28 cellular contexts compared by ENCODE assay signal in the genomic region with DNA sequence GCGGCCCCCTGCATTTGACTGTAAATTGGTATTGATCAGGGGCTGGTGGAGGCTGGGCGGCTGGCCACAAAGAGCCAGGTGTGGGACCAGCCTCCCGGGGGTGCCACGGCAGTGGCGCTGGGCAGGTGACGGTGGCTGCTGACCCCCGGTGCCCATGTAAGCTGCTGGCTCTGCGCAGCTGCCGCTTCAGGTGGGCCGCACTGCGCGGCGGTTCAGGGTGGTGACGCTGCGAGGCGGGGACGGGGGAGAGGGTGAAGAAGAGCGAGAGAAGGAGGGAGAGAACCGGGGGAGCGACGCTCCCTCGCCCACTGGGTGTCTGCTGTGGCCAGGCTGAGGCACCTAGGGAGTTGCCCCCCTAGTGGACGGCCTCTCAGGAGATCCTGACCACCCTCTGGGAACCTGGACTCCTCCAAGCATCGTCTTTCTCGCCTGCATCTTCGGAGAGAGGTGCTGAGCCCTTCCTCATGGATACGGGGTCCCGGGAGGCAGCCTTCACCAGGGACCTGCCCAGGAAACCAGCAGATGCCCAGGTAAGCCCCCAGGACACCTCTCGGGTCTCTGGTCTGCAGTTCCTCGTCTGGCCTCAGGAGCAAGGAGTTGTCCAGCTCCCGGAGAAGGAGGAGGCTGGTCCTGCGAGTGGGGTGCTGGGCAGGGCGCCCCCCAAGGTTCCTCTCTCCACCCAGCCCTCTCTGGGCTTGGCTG.
DNase-seq lines count a peak whose midpoint lies in the region; ATAC-seq and TF ChIP-seq lines count a peak whose summit lies in the region.
"Had no signal": no experiment of that assay in that cellular context is flagged by ENCODE, and none has a peak within 500 bp of the region (broad histone marks: within the 10 kb centered on the region; RNA-seq: fewer than 3 reads in every experiment).

No MANE protein-coding gene starts in this region.

- H3K4me3 ChIP-seq in BE2C (ENCODE audit: low read depth, low read length) (no peak overlapping the region), gastroesophageal sphincter (peak overlapping the region in 1 of 2 donors; percentile 72), psoas muscle (peak overlapping the region; percentile 79), PC-9 (no peak overlapping the region)
- H3K4me3 ChIP-seq: adrenal gland had no signal

- H3K9me3 ChIP-seq in BE2C (no peaks in the 10 kb centered on the region), gastroesophageal sphincter (no peaks in the 10 kb centered on the region), psoas muscle (no peaks in the 10 kb centered on the region), PC-9 (ENCODE audit: insufficient read depth, low read depth) (no peaks in the 10 kb centered on the region)
- H3K9me3 ChIP-seq: adrenal gland had no signal

- H3K79me2 ChIP-seq in PC-9 (ENCODE audit: low read depth): no peaks in the 10 kb centered on the region

- H3K9me2 ChIP-seq in PC-9 (ENCODE audit: insufficient read depth): no peaks in the 10 kb centered on the region

- H3K27me3 ChIP-seq in BE2C: peaks cover 27% of the 10 kb centered on the region
- H3K27me3 ChIP-seq in gastroesophageal sphincter: peaks cover 73% of the 10 kb centered on the region
- peaks cover 0 to 5% (median 0%) of the 10 kb centered on the region in 3 donors for H3K27me3 ChIP-seq in psoas muscle (ENCODE audit: insufficient read depth in 3 of 3, low read length in 2 of 3)
- H3K27me3 ChIP-seq in PC-9 (ENCODE audit: insufficient read depth, low read depth): peaks cover 95% of the 10 kb centered on the region

- TF ChIP-seq CTCF in BE2C (IDR thresholded peaks at IDR 0.05; ENCODE audit: low read depth, low read length): peak; percentile 4; the same call in 1 of the 2 replicates
- peak in 3 of 4 experiments; percentile 28 to 41 (median 39) for TF ChIP-seq CTCF in gastroesophageal sphincter (IDR thresholded peaks at IDR 0.05)
- TF ChIP-seq CTCF in psoas muscle (IDR thresholded peaks at IDR 0.05): peak; percentile 19
- TF ChIP-seq CTCF in PC-9 (conservative IDR thresholded peaks at IDR 0.05): no peak

- WGBS in gastroesophageal sphincter (ENCODE audit: low coverage in 1 of 2), 2 donors: no CpG with 5 or more reads among the region's 33 CpGs
- WGBS in psoas muscle, 3 donors: 43 to 45% (median 45%) methylated on average over 32 to 33 of the region's 33 CpGs

- TF ChIP-seq EP300 in gastroesophageal sphincter (IDR thresholded peaks at IDR 0.05): no peak

- peak; percentile 93 for DNase-seq in 8988T
- no peak for DNase-seq in BE2C
- no peak for DNase-seq in psoas muscle
- no peak for DNase-seq in PC-9
- no peak for DNase-seq in iPS-NIHi11 (ENCODE audit: low spot score)
- DNase-seq: activated CD4-positive, alpha-beta T cell treated with anti-CD3 and anti-CD28 coated beads for 48 hours; activated naive CD4-positive, alpha-beta T cell treated with anti-CD3 and anti-CD28 coated beads, Interleukin-2, amount 10 ng/mL, durations not matched to agents 7 days and 5 days; adrenal gland; C1 segment of cervical spinal cord; COR-L47; DMS53; islet precursor cell; Karpas-422; naive thymus-derived CD4-positive, alpha-beta T cell; NCI-H1436 treated with DMSO at 0.1 percent for 48 hours; NCI-H2107; NCI-H446; NCI-H774; retina; RPMI8226; stimulated activated CD4-positive, alpha-beta T cell treated with anti-CD3 and anti-CD28 coated beads, Interleukin-12 subunit alpha, Interleukin-12 subunit beta, amount 100 ng/mL, for 4 hours; stimulated activated CD4-positive, alpha-beta T cell treated with anti-CD3 and anti-CD28 coated beads, Interleukin-2, amount 100 ng/mL, for 48 hours; T-cell; trophoblast cell; WERI-Rb-1 had no signal

- no TSS peak for BruUV-seq in PC-9 (replicated peaks; lab: Mats Ljungman, UMichigan)

- H4K20me1 ChIP-seq in PC-9 (ENCODE audit: insufficient read depth): peaks cover 7% of the 10 kb centered on the region; the same call in 1 of the 2 replicates

- intact Hi-C loops in psoas muscle (cut with DNase I) (loop anchor here in 1 of 2 donors (5.0 kb wide), 1 partner anchor 51 kb away; no protein-coding TSS in a partner anchor), PC-9 (cut with micrococcal nuclease; ENCODE audit: unreplicated experiment) (no loop called here)

- H2AFZ ChIP-seq in PC-9: no peak overlapping the region

- H3K27ac ChIP-seq in gastroesophageal sphincter (peak overlapping the region; percentile 2 to 94 (median 92)), psoas muscle (peak overlapping the region; percentile 92), PC-9 (no peak overlapping the region)
- H3K27ac ChIP-seq: adrenal gland, WERI-Rb-1 had no signal

- POLR2A ChIA-PET in PC-9 (lab: Charles Lee; ENCODE audit: unreplicated experiment): no interaction called here

- TF ChIP-seq POLR2A in gastroesophageal sphincter (IDR thresholded peaks at IDR 0.05): no peak

- no peak overlapping the region for H3K4me2 ChIP-seq in PC-9

- no peaks in the 10 kb centered on the region for H3F3A ChIP-seq in PC-9 (ENCODE audit: insufficient read depth, low read depth)

- H3K36me3 ChIP-seq in BE2C: no peaks in the 10 kb centered on the region
- no peaks in the 10 kb centered on the region for H3K36me3 ChIP-seq in gastroesophageal sphincter
- peaks cover 0 to 6% of the 10 kb centered on the region in 2 donors for H3K36me3 ChIP-seq in psoas muscle (ENCODE audit: insufficient read depth in 1 of 2, low read depth in 1 of 2)
- H3K36me3 ChIP-seq in PC-9 (ENCODE audit: low read depth): no peaks in the 10 kb centered on the region
- H3K36me3 ChIP-seq: adrenal gland, WERI-Rb-1 had no signal

- H3K4me1 ChIP-seq in BE2C (no peaks in the 10 kb centered on the region), gastroesophageal sphincter (peaks cover 0 to 100% (median 45%) of the 10 kb centered on the region in 3 donors), psoas muscle (peaks cover 41% of the 10 kb centered on the region), PC-9 (replicated peaks; ENCODE audit: insufficient read depth) (peaks cover 7% of the 10 kb centered on the region; the same call in 1 of the 2 replicates)

- ATAC-seq in gastroesophageal sphincter (no peak), psoas muscle (no peak), GM19463 (IDR thresholded peaks at IDR 0.05; ENCODE audit: unreplicated experiment) (no peak)
- ATAC-seq: activated T-helper 17 cell treated with anti-CD3 and anti-CD28 coated beads, Interleukin-2, amount 50 U/mL, for 72 hours; naive thymus-derived CD4-positive, alpha-beta T cell; T-cell had no signal

- CTCF ChIA-PET in PC-9 (lab: Charles Lee): no interaction called here
